Comparison of ENCODE assay signal across 15 cellular contexts in genomic region chr1:231808990-231809389, GRCh38.
DNase-seq lines count a peak whose midpoint lies in the region; ATAC-seq and TF ChIP-seq lines count a peak whose summit lies in the region.
"Had no signal": no experiment of that assay in that cellular context is flagged by ENCODE, and none has a peak within 500 bp of the region (broad histone marks: within the 10 kb centered on the region; RNA-seq: fewer than 3 reads in every experiment).

No MANE protein-coding gene starts in this region.

- TF ChIP-seq CTCF in astrocyte of the spinal cord (IDR thresholded peaks at IDR 0.05; ENCODE audit: low read depth, low read length) (no peak), WERI-Rb-1 (IDR thresholded peaks at IDR 0.05; ENCODE audit: low read depth, low read length) (no peak)

- peaks cover 55% of the 10 kb centered on the region for H3K27me3 ChIP-seq in WERI-Rb-1 (ENCODE audit: insufficient read depth, low read depth, severe bottlenecking)
- H3K27me3 ChIP-seq: tibial artery had no signal

- H3K9me3 ChIP-seq in WERI-Rb-1 (ENCODE audit: severe bottlenecking): no peaks in the 10 kb centered on the region
- H3K9me3 ChIP-seq: tibial artery had no signal

- H3K36me3 ChIP-seq in WERI-Rb-1: no peaks in the 10 kb centered on the region
- H3K36me3 ChIP-seq: tibial artery had no signal

- in situ Hi-C loops in astrocyte of the spinal cord (cut with HindIII; ENCODE audit: low sequenced_read_pairs): no loop called here

- no peak overlapping the region for H3K4me3 ChIP-seq in astrocyte of the spinal cord (ENCODE audit: low read depth, low read length)
- no peak overlapping the region for H3K4me3 ChIP-seq in WERI-Rb-1 (ENCODE audit: low read depth, low read length)
- H3K4me3 ChIP-seq: tibial artery had no signal

- H3K27ac ChIP-seq in WERI-Rb-1: no peak overlapping the region
- H3K27ac ChIP-seq: tibial artery had no signal

- ATAC-seq in left lobe of liver: peak; percentile 36
- ATAC-seq in GM21825 (IDR thresholded peaks at IDR 0.05; ENCODE audit: unreplicated experiment): no peak
- ATAC-seq in HG02571 (IDR thresholded peaks at IDR 0.05; ENCODE audit: unreplicated experiment): no peak
- ATAC-seq: activated CD8-positive, alpha-beta T cell treated with anti-CD3 and anti-CD28 coated beads, Interleukin-2, amount 10 ng/mL, durations not matched to agents 7 days and 5 days; natural killer cell had no signal

- DNase-seq in CMK (ENCODE audit: low read depth): peak; percentile 41
- peak; percentile 91 for DNase-seq in LHCN-M2 (ENCODE audit: low read depth)
- DNase-seq in astrocyte of the spinal cord (ENCODE audit: low read depth, low spot score): peak; percentile 74
- DNase-seq in left lobe of liver (ENCODE audit: low spot score): no peak
- DNase-seq in NCI-H1092 treated with DMSO at 0.1 percent for 48 hours (lab: John Stamatoyannopoulos, UW): no peak
- DNase-seq in WERI-Rb-1: no peak
- DNase-seq: activated CD8-positive, alpha-beta T cell treated with anti-CD3 and anti-CD28 coated beads, Interleukin-2, amount 10 ng/mL, durations not matched to agents 7 days and 5 days; anterior cingulate cortex; DMS79; hippocampal formation; natural killer cell; stimulated activated CD4-positive, alpha-beta T cell treated with anti-CD3 and anti-CD28 coated beads, Interleukin-2, amount 100 ng/mL, for 24 hours had no signal

Comparison
In these comparisons a context has a peak if more than half of its experiments do, and no peak if none do; other contexts are left out.
1. DNase-seq: peak in CMK (single experiment), LHCN-M2 (single experiment) and astrocyte of the spinal cord (single experiment); none in left lobe of liver (single experiment), NCI-H1092 treated with DMSO at 0.1 percent for 48 hours (single experiment) and WERI-Rb-1 (single experiment).